ENCODE assay signal across 8 cellular contexts in genomic region chrX:45807572-45808425, GRCh38.
DNase-seq lines count a peak whose midpoint lies in the region; ATAC-seq and TF ChIP-seq lines count a peak whose summit lies in the region.

No MANE protein-coding gene starts in this region.

- no peak for ATAC-seq in left lobe of liver
- no peak for ATAC-seq in HG03342 (IDR thresholded peaks at IDR 0.05; ENCODE audit: unreplicated experiment)

- peak overlapping the region; percentile 35 for H3K4me3 ChIP-seq in epithelial cell of proximal tubule (ENCODE audit: low read depth, low read length)
- H3K4me3 ChIP-seq in skeletal muscle cell (ENCODE audit: low read depth, low read length): peak overlapping the region; percentile 22

- in situ Hi-C loops in SK-MEL-5 (cut with HindIII; ENCODE audit: low pct_unique_long_range_greater_than_20kb, low sequenced_read_pairs) (no loop called here), G401 (cut with HindIII; ENCODE audit: low sequenced_read_pairs) (no loop called here)

- no peak for TF ChIP-seq CTCF in epithelial cell of proximal tubule (conservative IDR thresholded peaks at IDR 0.05; ENCODE audit: low read depth, low read length)

- DNase-seq in HCEC 1CT: peak; percentile 72
- peak; percentile 81 for DNase-seq in SK-MEL-5 (ENCODE audit: low read depth, low spot score)
- peak; percentile 25 for DNase-seq in epithelial cell of proximal tubule (ENCODE audit: low read depth)
- DNase-seq in skeletal muscle cell (ENCODE audit: low read depth): no peak
- no peak for DNase-seq in left lobe of liver (ENCODE audit: low spot score)
- DNase-seq in G401 (ENCODE audit: low spot score): no peak
- DNase-seq in midbrain (lab: John Stamatoyannopoulos, UW): no peak

Comparison
In these comparisons a context has a peak if more than half of its experiments do, and no peak if none do; other contexts are left out.
1. DNase-seq: peak in HCEC 1CT (single experiment), SK-MEL-5 (single experiment) and epithelial cell of proximal tubule (single experiment); none in skeletal muscle cell (single experiment), left lobe of liver (single experiment), G401 (single experiment) and midbrain (single experiment).